In genomic region chr18:76572517-76573247, GRCh38 we compare ENCODE assay signal across 12 cellular contexts.
DNase-seq lines count a peak whose midpoint lies in the region; ATAC-seq, FAIRE-seq and TF ChIP-seq lines count a peak whose summit lies in the region.
"Had no signal": no experiment of that assay in that cellular context is flagged by ENCODE, and none has a peak within 500 bp of the region (broad histone marks: within the 10 kb centered on the region; RNA-seq: fewer than 3 reads in every experiment).

No MANE protein-coding gene starts in this region.

- no peaks in the 10 kb centered on the region for H3K27me3 ChIP-seq in Caco-2 (replicated peaks; ENCODE audit: control insufficient read depth, insufficient read depth, low read length)
- H3K27me3 ChIP-seq in HL-60 (ENCODE audit: insufficient read depth, poor library complexity, severe bottlenecking): no peaks in the 10 kb centered on the region
- H3K27me3 ChIP-seq in PC-3 (ENCODE audit: low read length): 0 out of 2 replicates have a peak, but pooled peaks cover 9% of the 10 kb centered on the region

- TF ChIP-seq CTCF in Caco-2 (IDR thresholded peaks at IDR 0.05; ENCODE audit: insufficient read depth in 1 of 2, low read depth in 1 of 2, low read length in 1 of 2, severe bottlenecking in 1 of 2, unreplicated experiment in 1 of 2): no peak
- no peak for TF ChIP-seq CTCF in HL-60 (IDR thresholded peaks at IDR 0.05; ENCODE audit: insufficient read depth, low read length)
- TF ChIP-seq CTCF in PC-3 (conservative IDR thresholded peaks at IDR 0.05; ENCODE audit: low read depth, low read length): no peak
- no peak for TF ChIP-seq CTCF in mucosa of descending colon (IDR thresholded peaks at IDR 0.05)

- TF ChIP-seq POLR2A in GM12892 (IDR thresholded peaks at IDR 0.05; ENCODE audit: low read depth, low read length): no peak

- peak overlapping the region; percentile 47 for H3K27ac ChIP-seq in HL-60 (replicated peaks)
- 0 out of 2 replicates have a peak overlapping the region, but pooled peaks have one; percentile 28 for H3K27ac ChIP-seq in PC-3 (ENCODE audit: low read length)

- no peaks in the 10 kb centered on the region for H3K4me1 ChIP-seq in Caco-2
- H3K4me1 ChIP-seq in PC-3 (ENCODE audit: insufficient read depth, low read length): peaks cover 11% of the 10 kb centered on the region
- no peaks in the 10 kb centered on the region for H3K4me1 ChIP-seq in mucosa of descending colon (ENCODE audit: low read depth)

- BruUV-seq in Caco-2 (replicated peaks; lab: Mats Ljungman, UMichigan): no TSS peak
- no TSS peak for BruUV-seq in PC-3 (replicated peaks; lab: Mats Ljungman, UMichigan)

- H4K20me1 ChIP-seq in PC-3 (ENCODE audit: low read length): no peaks in the 10 kb centered on the region

- H3K36me3 ChIP-seq in Caco-2 (ENCODE audit: control insufficient read depth, insufficient read depth, low read length) (no peaks in the 10 kb centered on the region), PC-3 (ENCODE audit: low read depth, low read length) (no peaks in the 10 kb centered on the region), mucosa of descending colon (ENCODE audit: low read depth) (no peaks in the 10 kb centered on the region)

- H3F3A ChIP-seq in PC-3 (ENCODE audit: low read length, unreplicated experiment): no peaks in the 10 kb centered on the region

- no peak overlapping the region for H2AFZ ChIP-seq in PC-3 (ENCODE audit: low read length)

- H3K4me3 ChIP-seq in Caco-2 (ENCODE audit: low read depth, low read length): no peak overlapping the region
- H3K4me3 ChIP-seq in HL-60 (replicated peaks; ENCODE audit: insufficient read depth, low read length): no peak overlapping the region
- H3K4me3 ChIP-seq in PC-3 (ENCODE audit: low read length): no peak overlapping the region
- H3K4me3 ChIP-seq in mucosa of descending colon: no peak overlapping the region

- H3K4me1 Mint-ChIP-seq in Caco-2 (ENCODE audit: low read depth, unreplicated experiment): no peaks in the 10 kb centered on the region

- POLR2A ChIA-PET in Caco-2 (lab: Charles Lee): no interaction called here
- POLR2A ChIA-PET in PC-3 (lab: Charles Lee; ENCODE audit: unreplicated experiment): no interaction called here

- peak overlapping the region; percentile 55 for H3K27ac Mint-ChIP-seq in Caco-2 (ENCODE audit: unreplicated experiment)
- H3K27ac Mint-ChIP-seq: activated naive CD8-positive, alpha-beta T cell treated with anti-CD3 and anti-CD28 coated beads for 36 hours had no signal

- no peaks in the 10 kb centered on the region for H3K36me3 Mint-ChIP-seq in Caco-2 (ENCODE audit: insufficient read depth, unreplicated experiment)
- H3K36me3 Mint-ChIP-seq: activated naive CD8-positive, alpha-beta T cell treated with anti-CD3 and anti-CD28 coated beads for 36 hours had no signal

- DNase-seq in Caco-2 (peak in 1 of 2 experiments; percentile 4), HL-60 (ENCODE audit: low read depth in 1 of 2, low spot score in 1 of 2) (peak in 1 of 2 experiments; percentile 59), PC-3 (no peak), iPS-NIHi7 (ENCODE audit: extremely low spot score) (peak; percentile 29), GM12892 (ENCODE audit: insufficient read length) (no peak), mucosa of descending colon (no peak), dedifferentiated amniotic fluid mesenchymal stem cell (ENCODE audit: extremely low spot score) (no peak)
- DNase-seq: activated naive CD8-positive, alpha-beta T cell treated with anti-CD3 and anti-CD28 coated beads for 36 hours; left cardiac atrium; T-helper 1 cell had no signal

- peaks cover 2% of the 10 kb centered on the region for H3K27me3 Mint-ChIP-seq in Caco-2 (ENCODE audit: insufficient read depth, unreplicated experiment)

- no peak overlapping the region for H3K4me3 Mint-ChIP-seq in Caco-2 (ENCODE audit: unreplicated experiment)
- H3K4me3 Mint-ChIP-seq: activated naive CD8-positive, alpha-beta T cell treated with anti-CD3 and anti-CD28 coated beads for 36 hours had no signal

- no peak for FAIRE-seq in GM12892 (lab: Jason Lieb, UNC)
- FAIRE-seq: endothelial cell of umbilical vein had no signal

- H3K9me3 Mint-ChIP-seq in Caco-2 (ENCODE audit: unreplicated experiment): no peaks in the 10 kb centered on the region
- H3K9me3 Mint-ChIP-seq: activated naive CD8-positive, alpha-beta T cell treated with anti-CD3 and anti-CD28 coated beads for 36 hours had no signal

- no peak overlapping the region for H3K9ac ChIP-seq in PC-3 (ENCODE audit: low read length)

- no peaks in the 10 kb centered on the region for H3K79me2 ChIP-seq in PC-3 (ENCODE audit: low read length)

- H3K9me2 ChIP-seq in PC-3 (replicated peaks; ENCODE audit: low read length): no peaks in the 10 kb centered on the region

- no peaks in the 10 kb centered on the region for H3K9me3 ChIP-seq in Caco-2
- H3K9me3 ChIP-seq in PC-3 (ENCODE audit: low read length): no peaks in the 10 kb centered on the region
- no peaks in the 10 kb centered on the region for H3K9me3 ChIP-seq in mucosa of descending colon

- no peak for ATAC-seq in PC-3
- ATAC-seq in SK-N-SH treated with all-trans-retinoic acid at 6 μM for 48 hours: no peak
- no peak for ATAC-seq in mucosa of descending colon

- CTCF ChIA-PET in Caco-2 (lab: Charles Lee) (no interaction called here), PC-3 (lab: Charles Lee) (no interaction called here)

- intact Hi-C loops in Caco-2 (cut with micrococcal nuclease; ENCODE audit: unreplicated experiment) (loop anchor here (1.0 kb wide), 1 partner anchor 173 kb away; no protein-coding TSS in a partner anchor), PC-3 (cut with micrococcal nuclease) (no loop called here), mucosa of descending colon (cut with DNase I, micrococcal nuclease) (no loop called here)

- H3K4me2 ChIP-seq in PC-3 (ENCODE audit: low read length): peak overlapping the region; percentile 36; the same call in 1 of the 2 replicates

TF ChIP-seq in SK-N-SH treated with all-trans-retinoic acid at 6 μM for 48 hours, 23 proteins besides CTCF, POLR2A, EP300 and RAD21 (continues in another document):
- TF ChIP-seq TOX (CRISPR knock-in tag; IDR thresholded peaks at IDR 0.05; ENCODE audit: borderline replicate concordance) (no peak), POU6F1 (CRISPR knock-in tag; IDR thresholded peaks at IDR 0.05; ENCODE audit: borderline replicate concordance, low read depth) (no peak), ZNF70 (CRISPR knock-in tag; IDR thresholded peaks at IDR 0.05) (no peak), CREB5 (CRISPR knock-in tag; IDR thresholded peaks at IDR 0.05; ENCODE audit: low read depth) (no peak), ZNF565 (CRISPR knock-in tag; conservative IDR thresholded peaks at IDR 0.05; ENCODE audit: low read depth) (no peak), PPARA (CRISPR knock-in tag; IDR thresholded peaks at IDR 0.05; ENCODE audit: borderline replicate concordance) (no peak), TCF4 (CRISPR knock-in tag; IDR thresholded peaks at IDR 0.05; ENCODE audit: borderline replicate concordance) (no peak), RARB (CRISPR knock-in tag; IDR thresholded peaks at IDR 0.05) (no peak), OSR1 (CRISPR knock-in tag; IDR thresholded peaks at IDR 0.05) (no peak), ZFP3 (CRISPR knock-in tag; IDR thresholded peaks at IDR 0.05) (no peak)
- TF ChIP-seq, protein P1, sequence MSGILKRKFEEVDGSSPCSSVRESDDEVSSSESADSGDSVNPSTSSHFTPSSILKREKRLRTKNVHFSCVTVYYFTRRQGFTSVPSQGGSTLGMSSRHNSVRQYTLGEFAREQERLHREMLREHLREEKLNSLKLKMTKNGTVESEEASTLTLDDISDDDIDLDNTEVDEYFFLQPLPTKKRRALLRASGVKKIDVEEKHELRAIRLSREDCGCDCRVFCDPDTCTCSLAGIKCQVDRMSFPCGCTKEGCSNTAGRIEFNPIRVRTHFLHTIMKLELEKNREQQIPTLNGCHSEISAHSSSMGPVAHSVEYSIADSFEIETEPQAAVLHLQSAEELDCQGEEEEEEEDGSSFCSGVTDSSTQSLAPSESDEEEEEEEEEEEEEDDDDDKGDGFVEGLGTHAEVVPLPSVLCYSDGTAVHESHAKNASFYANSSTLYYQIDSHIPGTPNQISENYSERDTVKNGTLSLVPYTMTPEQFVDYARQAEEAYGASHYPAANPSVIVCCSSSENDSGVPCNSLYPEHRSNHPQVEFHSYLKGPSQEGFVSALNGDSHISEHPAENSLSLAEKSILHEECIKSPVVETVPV (CRISPR knock-in tag; IDR thresholded peaks at IDR 0.05): no peak
